Comparison of ENCODE assay signal across 29 cellular contexts in the genomic region with DNA sequence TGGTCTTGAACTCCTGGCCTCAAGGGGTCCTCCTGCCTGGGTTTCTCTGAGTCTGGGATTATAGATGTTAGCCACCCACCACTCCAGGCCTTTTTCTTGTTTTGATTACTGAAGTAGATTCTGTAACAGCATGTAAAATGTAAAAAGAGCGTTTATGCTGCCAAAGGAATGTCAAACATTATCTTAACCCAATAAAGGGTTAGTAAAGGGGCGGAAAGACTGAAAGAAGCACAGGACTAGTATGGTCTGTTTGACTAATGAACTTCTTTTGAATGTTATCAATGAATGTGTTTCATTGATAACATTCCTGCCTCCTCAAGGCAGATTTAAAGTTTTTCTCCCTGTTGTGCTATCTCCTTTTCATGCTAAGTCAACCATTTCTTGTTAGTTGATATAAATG. TPM values are rescaled to one million over a fixed set of nuclear protein-coding genes. Genes with fewer than 3 reads are reported as not detected.
A peak's percentile ranks its signal among the peaks of the same experiment; 100 is the strongest.
DNase-seq lines count a peak whose midpoint lies in the region; FAIRE-seq and TF ChIP-seq lines count a peak whose summit lies in the region.
"Had no signal": no experiment of that assay in that cellular context is flagged by ENCODE, and none has a peak within 500 bp of the region (broad histone marks: within the 10 kb centered on the region; RNA-seq: fewer than 3 reads in every experiment).

No MANE protein-coding gene starts in this region.

- H3K9me3 ChIP-seq in HUES6 (ENCODE audit: control insufficient read depth, insufficient read depth, low read depth, low read length), result no peaks in the 10 kb centered on the region
- H3K9me3 ChIP-seq in colonic mucosa, result no peaks in the 10 kb centered on the region
- H3K9me3 ChIP-seq in keratinocyte (ENCODE audit: control insufficient read depth, low read depth, low read length), result no peaks in the 10 kb centered on the region
- no peaks in the 10 kb centered on the region for H3K9me3 ChIP-seq in stomach
- no peaks in the 10 kb centered on the region for H3K9me3 ChIP-seq in trophoblast cell (ENCODE audit: insufficient read depth, low read depth, low read length)
- H3K9me3 ChIP-seq in ascending aorta, result no peaks in the 10 kb centered on the region
- H3K9me3 ChIP-seq: body of pancreas, left ventricle myocardium inferior had no signal

- no peak overlapping the region for H4K91ac ChIP-seq in trophoblast cell (ENCODE audit: low read depth, low read length)

- H3K27me3 ChIP-seq in HUES6 (ENCODE audit: control insufficient read depth, insufficient read depth, low read length), result no peaks in the 10 kb centered on the region
- H3K27me3 ChIP-seq in colonic mucosa, result no peaks in the 10 kb centered on the region
- H3K27me3 ChIP-seq in keratinocyte (ENCODE audit: control insufficient read depth, extremely low read depth, insufficient read depth, low read length), result no peaks in the 10 kb centered on the region
- no peaks in the 10 kb centered on the region for H3K27me3 ChIP-seq in stomach
- no peaks in the 10 kb centered on the region for H3K27me3 ChIP-seq in trophoblast cell (ENCODE audit: insufficient read depth, low read length)
- no peaks in the 10 kb centered on the region for H3K27me3 ChIP-seq in ascending aorta
- H3K27me3 ChIP-seq: BLaER1 treated with 17β-estradiol and CSF1 and Interleukin-3, amounts not matched to agents 10 nM and 100 nM; body of pancreas had no signal

- H3K4me2 ChIP-seq in keratinocyte (ENCODE audit: control insufficient read depth, extremely low read depth, insufficient read depth, low read depth, low read length), result peak overlapping the region; percentile 31
- no peak overlapping the region for H3K4me2 ChIP-seq in trophoblast cell (ENCODE audit: low read length)

- H3K18ac ChIP-seq in trophoblast cell (ENCODE audit: low read length), result no peak overlapping the region

- no peak overlapping the region for H2AK5ac ChIP-seq in trophoblast cell (ENCODE audit: low read length)

- no peak for TF ChIP-seq POLR2A in stomach (IDR thresholded peaks at IDR 0.05)

- TF ChIP-seq CTCF in colonic mucosa (IDR thresholded peaks at IDR 0.05) (no peak), keratinocyte (optimal IDR thresholded peaks at IDR 0.05 in 1 of 3, IDR thresholded peaks at IDR 0.05 in 1 of 3, conservative IDR thresholded peaks at IDR 0.05 in 1 of 3; ENCODE audit: extremely low read depth in 1 of 3, insufficient read depth in 2 of 3, low read length in 3 of 3) (no peak), stomach (IDR thresholded peaks at IDR 0.05) (no peak), ascending aorta (IDR thresholded peaks at IDR 0.05) (no peak)

- intact Hi-C loops in colonic mucosa (cut with DNase I) (no loop called here), stomach (cut with DNase I; ENCODE audit: low total_unique reads) (no loop called here), ascending aorta (cut with DNase I) (no loop called here)

- H3K27ac ChIP-seq in HUES6 (ENCODE audit: low read depth, low read length), result 0 out of 2 replicates have a peak overlapping the region, but pooled peaks have one; percentile 60
- peak overlapping the region; percentile 24 for H3K27ac ChIP-seq in colonic mucosa
- no peak overlapping the region for H3K27ac ChIP-seq in keratinocyte (ENCODE audit: control insufficient read depth, insufficient read depth, low read length)
- peak overlapping the region in 3 of 5 donors; percentile 46 to 78 (median 49) for H3K27ac ChIP-seq in stomach
- no peak overlapping the region for H3K27ac ChIP-seq in trophoblast cell (ENCODE audit: low read depth, low read length)
- no peak overlapping the region for H3K27ac ChIP-seq in ascending aorta

- H3K79me1 ChIP-seq in trophoblast cell (ENCODE audit: low read length), result no peaks in the 10 kb centered on the region

- no peak for FAIRE-seq in keratinocyte (lab: Jason Lieb, UNC)
- FAIRE-seq: G401.6, RCC 7860 had no signal

- no peak for DNase-seq in colonic mucosa
- DNase-seq in keratinocyte (ENCODE audit: low read depth, low spot score), result no peak
- no peak for DNase-seq in stomach
- DNase-seq in NOMO-1 (lab: John Stamatoyannopoulos, UW; ENCODE audit: unreplicated experiment in 2 of 2), result no peak
- no peak for DNase-seq in trophoblast cell
- DNase-seq in stimulated activated CD4-positive, alpha-beta T cell treated with anti-CD3 and anti-CD28 coated beads, Interleukin-4, amount 100 ng/mL, for 24 hours, result no peak
- DNase-seq in ascending aorta (ENCODE audit: low spot score in 2 of 2), result no peak
- DNase-seq: activated CD4-positive, alpha-beta memory T cell treated with anti-CD3 and anti-CD28 coated beads for 36 hours; activated CD4-positive, alpha-beta T cell treated with anti-CD3 and anti-CD28 coated beads for 1 hour; activated CD8-positive, alpha-beta memory T cell treated with anti-CD3 and anti-CD28 coated beads, Interleukin-2, amount 50 U/mL, for 4 hours; activated naive CD4-positive, alpha-beta T cell; activated naive CD8-positive, alpha-beta T cell treated with anti-CD3 and anti-CD28 coated beads, Interleukin-2, amount 50 U/mL, for 24 hours; body of pancreas; COR-L47; head of caudate nucleus; islet precursor cell; Karpas-422; left ventricle myocardium inferior; midbrain; naive thymus-derived CD4-positive, alpha-beta T cell; NCI-H146; NCI-H2107; NCI-H345; NCI-H748 treated with DMSO at 0.1 percent for 48 hours; SHP77 treated with DMSO at 0.1 percent for 48 hours had no signal

- peaks cover 19% of the 10 kb centered on the region for H3K4me1 ChIP-seq in HUES6 (ENCODE audit: control insufficient read depth, insufficient read depth, low read length)
- H3K4me1 ChIP-seq in colonic mucosa, result peaks cover 10% of the 10 kb centered on the region
- H3K4me1 ChIP-seq in keratinocyte (ENCODE audit: control insufficient read depth, extremely low read depth, insufficient read depth, low read length), result peaks cover 31% of the 10 kb centered on the region
- peaks cover 22 to 62% (median 46%) of the 10 kb centered on the region in 4 donors for H3K4me1 ChIP-seq in stomach
- H3K4me1 ChIP-seq in trophoblast cell (ENCODE audit: control insufficient read depth in 1 of 2, insufficient read depth in 2 of 2, low read length in 2 of 2), result no peaks in the 10 kb centered on the region
- peaks cover 0 to 10% of the 10 kb centered on the region in 2 donors for H3K4me1 ChIP-seq in ascending aorta

- H3K23ac ChIP-seq in trophoblast cell (ENCODE audit: low read length), result no peak overlapping the region

- H2AFZ ChIP-seq in keratinocyte (ENCODE audit: control insufficient read depth, low read length) (peak overlapping the region; percentile 38), trophoblast cell (ENCODE audit: insufficient read depth, low read length, poor library complexity) (no peak overlapping the region)

- H3K79me2 ChIP-seq in keratinocyte (ENCODE audit: control insufficient read depth, insufficient read depth, low read length) (peaks cover 49% of the 10 kb centered on the region), trophoblast cell (ENCODE audit: control insufficient read depth, insufficient read depth, low read length, poor library complexity) (no peaks in the 10 kb centered on the region)

- H3K36me3 ChIP-seq in HUES6 (ENCODE audit: control insufficient read depth, insufficient read depth, low read length) (no peaks in the 10 kb centered on the region), colonic mucosa (no peaks in the 10 kb centered on the region), keratinocyte (ENCODE audit: control insufficient read depth in 2 of 2, extremely low read depth in 1 of 2, insufficient read depth in 2 of 2, low read length in 2 of 2) (no peaks in the 10 kb centered on the region), stomach (no peaks in the 10 kb centered on the region), trophoblast cell (ENCODE audit: control insufficient read depth in 1 of 2, insufficient read depth in 2 of 2, low read length in 2 of 2) (no peaks in the 10 kb centered on the region), ascending aorta (no peaks in the 10 kb centered on the region)
- H3K36me3 ChIP-seq: left ventricle myocardium inferior had no signal

- H4K8ac ChIP-seq in trophoblast cell (ENCODE audit: low read depth, low read length), result no peak overlapping the region

- H3K4ac ChIP-seq in trophoblast cell (ENCODE audit: low read depth, low read length), result no peak overlapping the region

- H4K20me1 ChIP-seq in keratinocyte (ENCODE audit: control insufficient read depth, extremely low read depth, insufficient read depth, low read length), result no peaks in the 10 kb centered on the region

- H3K4me3 ChIP-seq in HUES6 (ENCODE audit: low read depth, low read length) (no peak overlapping the region), colonic mucosa (no peak overlapping the region), keratinocyte (ENCODE audit: control insufficient read depth in 2 of 3, extremely low read depth in 1 of 3, insufficient read depth in 2 of 3, low read depth in 1 of 3, low read length in 3 of 3) (no peak overlapping the region), stomach (no peak overlapping the region), trophoblast cell (ENCODE audit: low read depth, low read length) (no peak overlapping the region), ascending aorta (no peak overlapping the region)
- H3K4me3 ChIP-seq: BLaER1 treated with 17β-estradiol and CSF1 and Interleukin-3, amounts not matched to agents 10 nM and 100 nM; body of pancreas; left ventricle myocardium inferior had no signal

- H3K9me1 ChIP-seq in keratinocyte (ENCODE audit: control insufficient read depth, extremely low read depth, insufficient read depth, low read length), result no peaks in the 10 kb centered on the region

- TF ChIP-seq EP300 in stomach (IDR thresholded peaks at IDR 0.05), result no peak

- H3K14ac ChIP-seq in trophoblast cell (ENCODE audit: low read length), result no peak overlapping the region

- H2BK5ac ChIP-seq in trophoblast cell (ENCODE audit: low read depth, low read length, poor library complexity), result no peak overlapping the region

- dilution Hi-C loops in keratinocyte (cut with MboI; ENCODE audit: extremely low pct_ligation_motif_present, low sequenced_read_pairs), result no loop called here

- H3K9ac ChIP-seq in HUES6 (ENCODE audit: low read length), result no peak overlapping the region
- no peak overlapping the region for H3K9ac ChIP-seq in colonic mucosa (ENCODE audit: low read depth in 2 of 2, low read length in 2 of 2)
- H3K9ac ChIP-seq in keratinocyte (ENCODE audit: control insufficient read depth, extremely low read depth, insufficient read depth, low read length), result no peak overlapping the region
- no peak overlapping the region for H3K9ac ChIP-seq in trophoblast cell (ENCODE audit: low read length)
- H3K9ac ChIP-seq: BLaER1 treated with 17β-estradiol and CSF1 and Interleukin-3, amounts not matched to agents 10 nM and 100 nM had no signal

- H2BK120ac ChIP-seq in trophoblast cell (ENCODE audit: insufficient read depth, low read length, poor library complexity), result no peak overlapping the region

- H2BK12ac ChIP-seq in trophoblast cell (ENCODE audit: low read length), result no peak overlapping the region

- no peak overlapping the region for H4K12ac ChIP-seq in trophoblast cell (ENCODE audit: low read depth, low read length)

- 29 to 53% (median 40%) methylated on average over 2 of the region's 2 CpGs for WGBS in stomach, 5 donors
- WGBS in trophoblast cell (ENCODE audit: extremely low coverage, insufficient coverage, insufficient read length), result no CpG with 5 or more reads among the region's 2 CpGs

RNA-seq across cellular contexts. Expression of gene GPD2, which starts 29.4 kb away (rescaled TPM):
- total RNA-seq in colonic mucosa (10 to 100 TPM; 61.1 to 76.2 TPM), stomach (100 to 1,000 TPM in 2 of 5 donors, 10 to 100 TPM in 2, 1 to 10 TPM in 1; 8.1 to 254 (median 58.1) TPM), ascending aorta (20.0 TPM)
- polyA plus RNA-seq in keratinocyte (16.3 to 27.6 TPM (median 18.3 TPM) in 3 replicates), stomach (1 to 10 TPM; 6.2 to 9.5 (median 8.7) TPM)
- polyA plus RNA-seq in keratinocyte (2011; ENCODE audit: low read depth), result 30.8 TPM
- 11.1 and 14.2 TPM in 2 replicates for polyA plus RNA-seq in keratinocyte (2011; cell fraction: cytosol; rRNA removed)
- 21.7 and 34.2 TPM in 2 replicates for polyA plus RNA-seq in keratinocyte (2011; cell fraction: nucleus; rRNA removed)
- 11.5 and 27.7 TPM in 2 replicates for polyA plus RNA-seq in keratinocyte (2012; ENCODE audit: low replicate concordance)
- 30.6 to 87.4 TPM (median 49.5 TPM) in 3 replicates for polyA minus RNA-seq in keratinocyte
- 26.9 TPM for polyA minus RNA-seq in keratinocyte (2011; cell fraction: cytosol; rRNA and poly(A)+ RNA removed)
- 45.5 and 76.5 TPM in 2 replicates for polyA minus RNA-seq in keratinocyte (2011; cell fraction: nucleus; rRNA and poly(A)+ RNA removed)
- polyA plus RNA-seq in trophoblast cell (2013), result 18.9 and 20.0 TPM in 2 replicates

Comparison
In these comparisons a context has a peak if more than half of its experiments do, and no peak if none do; other contexts are left out.
1. H3K27ac ChIP-seq: peak in HUES6 (single experiment), colonic mucosa (single experiment) and stomach (3 of 5); none in keratinocyte (single experiment), trophoblast cell (single experiment) and ascending aorta (0 of 2).